8 cellular contexts compared by ENCODE assay signal in genomic region chr12:120262852-120263724, GRCh38. TPM values are rescaled to one million over a fixed set of nuclear protein-coding genes. Genes with fewer than 3 reads are reported as not detected.
DNase-seq lines count a peak whose midpoint lies in the region; TF ChIP-seq lines count a peak whose summit lies in the region.

No MANE protein-coding gene starts in this region.

- no peaks in the 10 kb centered on the region for H3K9me3 ChIP-seq in ascending aorta
- no peaks in the 10 kb centered on the region for H3K9me3 ChIP-seq in iPS-20b (ENCODE audit: insufficient read depth, low read depth, low read length)
- H3K9me3 ChIP-seq in stomach, result no peaks in the 10 kb centered on the region

- no peak for TF ChIP-seq EP300 in stomach (IDR thresholded peaks at IDR 0.05)

- H3K4me3 ChIP-seq in ascending aorta (peak overlapping the region; percentile 97 to 98), iPS-20b (ENCODE audit: low read length) (peak overlapping the region; percentile 79; the same call in 1 of the 2 replicates), stomach (peak overlapping the region; percentile 85 to 99 (median 98))

- 30 to 42% (median 32%) methylated on average over 15 of the region's 15 CpGs for WGBS in stomach, 5 donors

- H3K27me3 ChIP-seq in ascending aorta (no peaks in the 10 kb centered on the region), iPS-20b (ENCODE audit: insufficient read depth, low read length) (no peaks in the 10 kb centered on the region; the same call in 1 of the 2 replicates), stomach (no peaks in the 10 kb centered on the region)

- TF ChIP-seq CTCF in HFFc6 (IDR thresholded peaks at IDR 0.05) (no peak), ascending aorta (IDR thresholded peaks at IDR 0.05) (no peak), stomach (IDR thresholded peaks at IDR 0.05) (no peak)

- DNase-seq in HFFc6 (no peak), ascending aorta (ENCODE audit: low spot score in 2 of 2) (peak in 1 of 2 donors; percentile 79), stomach (no peak), inferior parietal cortex (ENCODE audit: extremely low spot score) (no peak), NCI-H2107 (lab: John Stamatoyannopoulos, UW) (no peak), NCI-H1105 (lab: John Stamatoyannopoulos, UW) (no peak)
- no peak for DNase-seq in stimulated activated CD4-positive, alpha-beta T cell treated with anti-CD3 and anti-CD28 coated beads, Interleukin-4, amount 100 ng/mL, for 1 hour

- H3K27ac ChIP-seq in ascending aorta (peak overlapping the region; percentile 90 to 95), iPS-20b (ENCODE audit: low read length) (no peak overlapping the region), stomach (peak overlapping the region; percentile 65 to 96 (median 94))

- peak overlapping the region; percentile 83 for H3K27ac Mint-ChIP-seq in HFFc6

- H3K9me3 Mint-ChIP-seq in HFFc6, result no peaks in the 10 kb centered on the region

- H3K36me3 ChIP-seq in ascending aorta (no peaks in the 10 kb centered on the region), iPS-20b (ENCODE audit: insufficient read depth, low read depth, low read length) (no peaks in the 10 kb centered on the region), stomach (no peaks in the 10 kb centered on the region)

- TF ChIP-seq POLR2A in stomach (IDR thresholded peaks at IDR 0.05), result no peak

- H3K4me1 Mint-ChIP-seq in HFFc6 (ENCODE audit: low read depth), result peaks cover 67% of the 10 kb centered on the region

- intact Hi-C loops in ascending aorta (cut with DNase I), result no loop called here
- intact Hi-C loops in stomach (cut with DNase I; ENCODE audit: low total_unique reads), result no loop called here

- 0 out of 2 replicates have a peak, but pooled peaks cover 1% of the 10 kb centered on the region for H3K27me3 Mint-ChIP-seq in HFFc6 (ENCODE audit: insufficient read depth)

- 0 out of 2 replicates have a peak overlapping the region, but pooled peaks have one; percentile 10 for H3K9ac ChIP-seq in iPS-20b (ENCODE audit: low read depth, low read length)

- H3K36me3 Mint-ChIP-seq in HFFc6 (ENCODE audit: low read depth), result peaks cover 32% of the 10 kb centered on the region

- H3K4me3 Mint-ChIP-seq in HFFc6, result peak overlapping the region; percentile 96

- H3K4me1 ChIP-seq in ascending aorta, result peaks cover 5 to 32% of the 10 kb centered on the region in 2 donors
- peaks cover 21% of the 10 kb centered on the region for H3K4me1 ChIP-seq in iPS-20b (ENCODE audit: insufficient read depth, low read length)
- H3K4me1 ChIP-seq in stomach, result peaks cover 42 to 82% (median 69%) of the 10 kb centered on the region in 4 donors

RNA-seq across cellular contexts. Expression of gene PXN, which starts 2.4 kb away (rescaled TPM):
- 100 to 1,000 TPM; 219 to 290 (median 253) TPM for total RNA-seq in HFFc6 (2021; fragmentation: NEBNext Ultra II Directional; extraction: Animal tissue kit (Norgen Biotek cat#: 25700))
- total RNA-seq in ascending aorta (282 TPM), stomach (100 to 1,000 TPM in 1 of 5 donors, 10 to 100 TPM in 4; 39.7 to 129 (median 58.9) TPM)
- polyA plus RNA-seq in stomach, result 10 to 100 TPM; 27.2 to 46.7 (median 33.6) TPM

RNA-seq across cellular contexts. Expression of gene RNU4-2, which starts 28.6 kb away (rescaled TPM):
- 1,000 to 10,000 TPM in 5 of 6 experiments, 100 to 1,000 TPM in 1; 743 to 2,047 (median 1,452) TPM for total RNA-seq in HFFc6 (2021; fragmentation: NEBNext Ultra II Directional; extraction: Animal tissue kit (Norgen Biotek cat#: 25700))
- total RNA-seq in ascending aorta (not detected), stomach (under 1 TPM; under 0.01 TPM)
- polyA plus RNA-seq in stomach, result not detected

RNA-seq across cellular contexts. Expression of gene RNU4-1, which starts 29.9 kb away (rescaled TPM):
- total RNA-seq in HFFc6 (2021; fragmentation: NEBNext Ultra II Directional; extraction: Animal tissue kit (Norgen Biotek cat#: 25700)), result 1,000 to 10,000 TPM in 4 of 6 experiments, 100 to 1,000 TPM in 2; 766 to 1,512 (median 1,200) TPM
- total RNA-seq in ascending aorta (not detected), stomach (under 1 TPM in 4 of 5 donors, not detected in 1; under 0.01 TPM)
- polyA plus RNA-seq in stomach, result not detected

RNA-seq across cellular contexts. Expression of gene SIRT4, which starts 39.0 kb away (rescaled TPM):
- 1 to 10 TPM in 3 of 6 experiments, under 1 TPM in 3; 0.84 to 2.1 (median 1.1) TPM for total RNA-seq in HFFc6 (2021; fragmentation: NEBNext Ultra II Directional; extraction: Animal tissue kit (Norgen Biotek cat#: 25700))
- total RNA-seq in ascending aorta (not detected), stomach (1 to 10 TPM in 4 of 5 donors, not detected in 1; 2.8 to 6.2 (median 5.3) TPM)
- 1 to 10 TPM in 2 of 3 donors, not detected in 1; 1.3 to 2.2 TPM for polyA plus RNA-seq in stomach

Comparison
In these comparisons a context has a peak if more than half of its experiments do, and no peak if none do; other contexts are left out.
1. RNA of gene RNU4-2, which starts 28.6 kb away (total RNA-seq): 743 to 2,047 TPM in HFFc6; not detected in ascending aorta (single experiment) and under 0.01 TPM in stomach; every median in the first group is over 100 times any median in the second.
2. RNA of gene RNU4-1, which starts 29.9 kb away (total RNA-seq): 766 to 1,512 TPM in HFFc6; not detected in ascending aorta (single experiment) and under 0.01 TPM in stomach; every median in the first group is over 100 times any median in the second.
3. Peak in every context shown above with its lines, with median percentiles within 50 percentile points of each other: H3K4me3 ChIP-seq.